20 cellular contexts compared by ENCODE assay signal in genomic region chr9:462611-463010, GRCh38. TPM values are rescaled to one million over a fixed set of nuclear protein-coding genes. Genes with fewer than 3 reads are reported as not detected.
DNase-seq lines count a peak whose midpoint lies in the region; ATAC-seq and TF ChIP-seq lines count a peak whose summit lies in the region.
"Had no signal": no experiment of that assay in that cellular context is flagged by ENCODE, and none has a peak within 500 bp of the region (broad histone marks: within the 10 kb centered on the region; RNA-seq: fewer than 3 reads in every experiment).

No MANE protein-coding gene starts in this region.

- no peaks in the 10 kb centered on the region for H3K27me3 Mint-ChIP-seq in activated naive CD4-positive, alpha-beta T cell treated with anti-CD3 and anti-CD28 coated beads, Interleukin-2, amount 50 U/mL, for 24 hours
- H3K27me3 Mint-ChIP-seq: activated CD4-positive, alpha-beta T cell treated with anti-CD3 and anti-CD28 coated beads, Interleukin-2, amount 10 ng/mL, durations not matched to agents 7 days and 5 days had no signal

- H3K27ac ChIP-seq in osteoblast (ENCODE audit: low read depth, low read length): no peak overlapping the region
- H3K27ac ChIP-seq: right atrium auricular region, tibial artery had no signal

- no peak overlapping the region for H2AFZ ChIP-seq in osteoblast (ENCODE audit: low read length)

- H3K36me3 Mint-ChIP-seq in activated naive CD4-positive, alpha-beta T cell treated with anti-CD3 and anti-CD28 coated beads, Interleukin-2, amount 50 U/mL, for 24 hours: peaks cover 10% of the 10 kb centered on the region
- peaks cover 74% of the 10 kb centered on the region for H3K36me3 Mint-ChIP-seq in stimulated activated effector memory CD8-positive, alpha-beta T cell treated with anti-CD3 and anti-CD28 coated beads, Interleukin-12 subunit alpha, Interleukin-12 subunit beta, amount 100 ng/mL, for 72 hours

- no peaks in the 10 kb centered on the region for H3K27me3 ChIP-seq in osteoblast (ENCODE audit: insufficient read depth, low read length)
- H3K27me3 ChIP-seq: right atrium auricular region, tibial artery had no signal

- H3K36me3 ChIP-seq in osteoblast (ENCODE audit: insufficient read depth, low read length): no peaks in the 10 kb centered on the region
- H3K36me3 ChIP-seq: right atrium auricular region, tibial artery had no signal

- no peaks in the 10 kb centered on the region for H3K9me3 Mint-ChIP-seq in activated naive CD4-positive, alpha-beta T cell treated with anti-CD3 and anti-CD28 coated beads, Interleukin-2, amount 50 U/mL, for 24 hours
- H3K9me3 Mint-ChIP-seq in stimulated activated effector memory CD8-positive, alpha-beta T cell treated with anti-CD3 and anti-CD28 coated beads, Interleukin-12 subunit alpha, Interleukin-12 subunit beta, amount 100 ng/mL, for 72 hours: no peaks in the 10 kb centered on the region
- H3K9me3 Mint-ChIP-seq: activated CD4-positive, alpha-beta T cell treated with anti-CD3 and anti-CD28 coated beads, Interleukin-2, amount 10 ng/mL, durations not matched to agents 7 days and 5 days had no signal

- TF ChIP-seq CTCF in osteoblast (IDR thresholded peaks at IDR 0.05; ENCODE audit: extremely low read depth, low read depth, low read length): no peak

- H3K9me3 ChIP-seq in osteoblast (ENCODE audit: low read depth, low read length): no peaks in the 10 kb centered on the region
- H3K9me3 ChIP-seq: right atrium auricular region, tibial artery had no signal

- no peaks in the 10 kb centered on the region for H3K79me2 ChIP-seq in osteoblast (ENCODE audit: insufficient read depth, low read length)

- no peak overlapping the region for H3K4me2 ChIP-seq in osteoblast (ENCODE audit: insufficient read depth, low read length)

- peaks cover 23% of the 10 kb centered on the region for H3K4me1 Mint-ChIP-seq in activated naive CD4-positive, alpha-beta T cell treated with anti-CD3 and anti-CD28 coated beads, Interleukin-2, amount 50 U/mL, for 24 hours
- peaks cover 24% of the 10 kb centered on the region for H3K4me1 Mint-ChIP-seq in stimulated activated effector memory CD8-positive, alpha-beta T cell treated with anti-CD3 and anti-CD28 coated beads, Interleukin-12 subunit alpha, Interleukin-12 subunit beta, amount 100 ng/mL, for 72 hours

- no peak for ATAC-seq in stimulated activated effector memory CD8-positive, alpha-beta T cell treated with anti-CD3 and anti-CD28 coated beads, Interleukin-12 subunit alpha, Interleukin-12 subunit beta, amount 100 ng/mL, for 72 hours
- ATAC-seq in GM21423 (IDR thresholded peaks at IDR 0.05; ENCODE audit: unreplicated experiment): no peak
- ATAC-seq: Right ventricle myocardium inferior had no signal

- DNase-seq in activated naive CD4-positive, alpha-beta T cell treated with anti-CD3 and anti-CD28 coated beads, Interleukin-2, amount 50 U/mL, for 16 hours: no peak
- DNase-seq in NCI-H2171 (lab: John Stamatoyannopoulos, UW) (peak; percentile 74), cerebellum (ENCODE audit: low spot score) (peak; percentile 10), C1 segment of cervical spinal cord (lab: John Stamatoyannopoulos, UW) (no peak), osteoblast (ENCODE audit: insufficient read length, low spot score, missing footprints) (no peak)
- DNase-seq in stimulated activated effector memory CD8-positive, alpha-beta T cell treated with anti-CD3 and anti-CD28 coated beads, Interleukin-12 subunit alpha, Interleukin-12 subunit beta, amount 100 ng/mL, for 72 hours (ENCODE audit: low spot score in 2 of 2): no peak
- DNase-seq: activated CD4-positive, alpha-beta T cell treated with anti-CD3 and anti-CD28 coated beads, Interleukin-2, amount 10 ng/mL, durations not matched to agents 7 days and 5 days; central memory CD4-positive, alpha-beta T cell; COR-L47; effector CD4-positive, alpha-beta T cell; KG1; NCI-H2029; NCI-H510A; occipital lobe; SW 1271; tibial artery had no signal

- H4K20me1 ChIP-seq in osteoblast (ENCODE audit: insufficient read depth, low read length): no peaks in the 10 kb centered on the region

- H3K4me3 Mint-ChIP-seq in activated naive CD4-positive, alpha-beta T cell treated with anti-CD3 and anti-CD28 coated beads, Interleukin-2, amount 50 U/mL, for 24 hours: no peak overlapping the region
- H3K4me3 Mint-ChIP-seq in stimulated activated effector memory CD8-positive, alpha-beta T cell treated with anti-CD3 and anti-CD28 coated beads, Interleukin-12 subunit alpha, Interleukin-12 subunit beta, amount 100 ng/mL, for 72 hours: no peak overlapping the region
- H3K4me3 Mint-ChIP-seq: activated CD4-positive, alpha-beta T cell treated with anti-CD3 and anti-CD28 coated beads, Interleukin-2, amount 10 ng/mL, durations not matched to agents 7 days and 5 days had no signal

- peak overlapping the region; percentile 46 for H3K27ac Mint-ChIP-seq in activated naive CD4-positive, alpha-beta T cell treated with anti-CD3 and anti-CD28 coated beads, Interleukin-2, amount 50 U/mL, for 24 hours
- peak overlapping the region; percentile 65 for H3K27ac Mint-ChIP-seq in stimulated activated effector memory CD8-positive, alpha-beta T cell treated with anti-CD3 and anti-CD28 coated beads, Interleukin-12 subunit alpha, Interleukin-12 subunit beta, amount 100 ng/mL, for 72 hours
- H3K27ac Mint-ChIP-seq: activated CD4-positive, alpha-beta T cell treated with anti-CD3 and anti-CD28 coated beads, Interleukin-2, amount 10 ng/mL, durations not matched to agents 7 days and 5 days had no signal

- H3K4me3 ChIP-seq in osteoblast (ENCODE audit: insufficient read depth, low read length): no peak overlapping the region
- H3K4me3 ChIP-seq: right atrium auricular region, tibial artery had no signal

- H3K4me1 ChIP-seq in osteoblast (ENCODE audit: insufficient read depth, low read length): no peaks in the 10 kb centered on the region
- H3K4me1 ChIP-seq: right atrium auricular region, tibial artery had no signal

RNA-seq across cellular contexts. Expression of gene KANK1, which starts 41.9 kb away (rescaled TPM):
- total RNA-seq in cerebellum (16.9 TPM), osteoblast (25.0 and 28.6 TPM in 2 replicates)

Comparison
In these comparisons a context has a peak if more than half of its experiments do, and no peak if none do; other contexts are left out.
1. DNase-seq: peak in NCI-H2171 (single experiment) and cerebellum (single experiment); none in activated naive CD4-positive, alpha-beta T cell treated with anti-CD3 and anti-CD28 coated beads, Interleukin-2, amount 50 U/mL, for 16 hours (single experiment), stimulated activated effector memory CD8-positive, alpha-beta T cell treated with anti-CD3 and anti-CD28 coated beads, Interleukin-12 subunit alpha, Interleukin-12 subunit beta, amount 100 ng/mL, for 72 hours (0 of 2), C1 segment of cervical spinal cord (0 of 14) and osteoblast (single experiment).